In genomic region chr12:46472893-46473633, GRCh38 we compare ENCODE assay signal across 8 cellular contexts.
A peak's percentile ranks its signal among the peaks of the same experiment; 100 is the strongest.
DNase-seq lines count a peak whose midpoint lies in the region; ATAC-seq and TF ChIP-seq lines count a peak whose summit lies in the region.

No MANE protein-coding gene starts in this region.

- intact Hi-C loops in activated CD4-positive, alpha-beta T cell treated with anti-CD3 and anti-CD28 coated beads for 36 hours (cut with DNase I, micrococcal nuclease): loop anchor here in 1 of 2 experiments (5.0 kb wide), 1 partner anchor 44 kb away; no protein-coding TSS in a partner anchor
- intact Hi-C loops in heart left ventricle (cut with DNase I) (loop anchor here in 9 of 10 donors (2.0 to 10.0 kb wide), 11 partner anchors 36 to 184 kb away; partner anchors contain the start of gene SLC38A2 (in 3 of the 9)), testis (cut with DNase I; ENCODE audit: low total_unique reads) (loop anchor here (10.0 kb wide), 1 partner anchor 88 kb away; no protein-coding TSS in a partner anchor)

- no peaks in the 10 kb centered on the region for H3K36me3 ChIP-seq in SJCRH30
- H3K36me3 ChIP-seq in heart left ventricle: no peaks in the 10 kb centered on the region
- H3K36me3 ChIP-seq in testis (ENCODE audit: low read depth, missing control alignments): no peaks in the 10 kb centered on the region

- no peaks in the 10 kb centered on the region for H3K9me3 ChIP-seq in SJCRH30 (replicated peaks)
- H3K9me3 ChIP-seq in heart left ventricle: no peaks in the 10 kb centered on the region
- no peaks in the 10 kb centered on the region for H3K9me3 ChIP-seq in testis

- TF ChIP-seq CTCF in heart left ventricle (IDR thresholded peaks at IDR 0.05) (no peak), testis (IDR thresholded peaks at IDR 0.05) (no peak)

- peaks cover 22% of the 10 kb centered on the region for H3K4me1 ChIP-seq in SJCRH30
- H3K4me1 ChIP-seq in heart left ventricle: peaks cover 0 to 50% (median 34%) of the 10 kb centered on the region in 12 donors
- H3K4me1 ChIP-seq in testis: peaks cover 14% of the 10 kb centered on the region

- H3K27ac Mint-ChIP-seq in activated CD4-positive, alpha-beta T cell treated with anti-CD3 and anti-CD28 coated beads for 36 hours: peak overlapping the region; percentile 69

- POLR2A ChIA-PET in activated CD4-positive, alpha-beta T cell treated with anti-CD3 and anti-CD28 coated beads for 36 hours (lab: Charles Lee): no interaction called here

- H3K4me3 ChIP-seq in SJCRH30: peak overlapping the region; percentile 22
- H3K4me3 ChIP-seq in heart left ventricle: peak overlapping the region in 2 of 12 donors; percentile 6 to 12
- no peak overlapping the region for H3K4me3 ChIP-seq in testis

- H3K36me3 Mint-ChIP-seq in activated CD4-positive, alpha-beta T cell treated with anti-CD3 and anti-CD28 coated beads for 36 hours (ENCODE audit: low read depth): no peaks in the 10 kb centered on the region

- TF ChIP-seq POLR2A in heart left ventricle (IDR thresholded peaks at IDR 0.05) (no peak), testis (IDR thresholded peaks at IDR 0.05) (no peak)

- WGBS in heart left ventricle, 4 donors: 23 to 36% (median 25%) methylated on average over 4 of the region's 4 CpGs
- WGBS in testis, 2 donors: 45 to 57% methylated on average over 4 of the region's 4 CpGs

- CTCF ChIA-PET in activated CD4-positive, alpha-beta T cell treated with anti-CD3 and anti-CD28 coated beads for 36 hours (lab: Charles Lee): interaction anchor here (1.4 kb wide), 1 partner anchor 72 kb away, joined by 3 read pairs; no protein-coding TSS in a partner anchor

- no peaks in the 10 kb centered on the region for H3K9me3 Mint-ChIP-seq in activated CD4-positive, alpha-beta T cell treated with anti-CD3 and anti-CD28 coated beads for 36 hours (ENCODE audit: low read depth)

- no peak for DNase-seq in activated CD4-positive, alpha-beta T cell treated with anti-CD3 and anti-CD28 coated beads for 36 hours
- DNase-seq in activated CD4-positive, alpha-beta T cell treated with anti-CD3 and anti-CD28 coated beads, Interleukin-2, amount 50 U/mL, for 4 hours: no peak
- DNase-seq in SJCRH30 (peak; percentile 65 to 92), heart left ventricle (peak in 2 of 5 donors; percentile 32 to 42), testis (no peak), SKM-1 treated with dmso at 0.1 percent for 144 hours (lab: John Stamatoyannopoulos, UW; ENCODE audit: unreplicated experiment) (no peak)

- no peak for ATAC-seq in activated CD4-positive, alpha-beta T cell treated with anti-CD3 and anti-CD28 coated beads for 36 hours
- ATAC-seq in heart left ventricle (peak in 2 of 4 donors; percentile 17 to 40), HG02588 (IDR thresholded peaks at IDR 0.05; ENCODE audit: unreplicated experiment) (no peak), HG03159 (IDR thresholded peaks at IDR 0.05; ENCODE audit: unreplicated experiment) (no peak)

- H3K27me3 ChIP-seq in SJCRH30 (no peaks in the 10 kb centered on the region), heart left ventricle (no peaks in the 10 kb centered on the region), testis (no peaks in the 10 kb centered on the region)

- H3K4me1 Mint-ChIP-seq in activated CD4-positive, alpha-beta T cell treated with anti-CD3 and anti-CD28 coated beads for 36 hours: peaks cover 19% of the 10 kb centered on the region

- H3K27me3 Mint-ChIP-seq in activated CD4-positive, alpha-beta T cell treated with anti-CD3 and anti-CD28 coated beads for 36 hours: no peaks in the 10 kb centered on the region

- H3K4me3 Mint-ChIP-seq in activated CD4-positive, alpha-beta T cell treated with anti-CD3 and anti-CD28 coated beads for 36 hours: no peak overlapping the region

- H3K27ac ChIP-seq in SJCRH30 (peak overlapping the region; percentile 64), heart left ventricle (peak overlapping the region; percentile 56 to 92 (median 83)), testis (peak overlapping the region; percentile 55 to 70)

Comparison
In these comparisons a context has a peak if more than half of its experiments do, and no peak if none do; other contexts are left out.
1. DNase-seq: peak in SJCRH30 (2 of 2); none in activated CD4-positive, alpha-beta T cell treated with anti-CD3 and anti-CD28 coated beads for 36 hours (single experiment), activated CD4-positive, alpha-beta T cell treated with anti-CD3 and anti-CD28 coated beads, Interleukin-2, amount 50 U/mL, for 4 hours (0 of 2), testis (single experiment) and SKM-1 treated with dmso at 0.1 percent for 144 hours (single experiment).
2. Peak in every context shown above with its lines, with median percentiles within 50 percentile points of each other: H3K27ac ChIP-seq.